Comparison of ENCODE assay signal across 26 cellular contexts in the genomic region with DNA sequence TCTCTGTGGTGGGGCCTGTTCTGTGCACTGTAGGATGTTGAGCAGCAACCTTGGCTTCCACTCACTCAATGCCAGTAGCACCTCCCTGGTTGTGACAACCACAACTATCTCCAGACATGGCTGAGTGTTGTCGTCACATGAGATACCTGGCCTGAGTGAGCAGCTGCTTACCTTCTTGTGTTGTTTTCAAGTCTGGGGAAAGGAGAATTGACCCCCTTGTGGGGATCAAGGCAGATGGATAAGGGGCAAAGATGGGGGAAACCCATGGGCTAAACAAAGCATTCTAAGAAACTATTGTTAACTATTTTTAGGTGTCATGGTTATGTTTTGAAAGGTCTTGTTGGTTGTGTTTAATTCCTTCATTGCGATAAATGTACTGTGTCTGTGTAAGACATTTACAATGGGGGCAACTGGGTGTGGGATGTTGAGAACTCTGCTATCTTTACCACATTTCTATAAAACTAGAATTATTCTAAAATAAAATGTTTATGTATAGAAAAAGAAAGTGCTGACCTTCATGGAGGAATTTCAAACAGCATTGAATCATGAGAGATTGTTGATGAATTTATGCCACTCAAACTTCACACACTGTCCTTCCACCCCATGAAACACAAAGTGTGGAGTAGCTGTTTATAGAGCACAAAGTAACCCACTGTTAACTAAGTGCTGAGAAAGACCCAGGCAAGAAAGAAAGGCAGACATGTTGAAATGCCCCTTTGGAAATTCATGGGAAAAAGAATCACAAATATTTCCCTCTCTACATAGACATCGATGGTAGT. TPM values are rescaled to one million over a fixed set of nuclear protein-coding genes. Genes with fewer than 3 reads are reported as not detected.
"Had no signal": no experiment of that assay in that cellular context is flagged by ENCODE, and none has a peak within 500 bp of the region (broad histone marks: within the 10 kb centered on the region; RNA-seq: fewer than 3 reads in every experiment).

No MANE protein-coding gene starts in this region.

- DNase-seq: activated CD4-positive, alpha-beta T cell treated with anti-CD3 and anti-CD28 coated beads for 36 hours; activated CD4-positive, alpha-beta T cell treated with anti-CD3 and anti-CD28 coated beads, Interleukin-2, amount 50 U/mL, for 4 hours; activated CD8-positive, alpha-beta memory T cell treated with anti-CD3 and anti-CD28 coated beads for 24 hours; activated CD8-positive, alpha-beta memory T cell treated with anti-CD3 and anti-CD28 coated beads, Interleukin-2, amount 50 U/mL, for 48 hours; activated naive CD4-positive, alpha-beta T cell treated with Interleukin-2 at 50 U/mL for 16 hours; activated naive CD8-positive, alpha-beta T cell treated with anti-CD3 and anti-CD28 coated beads, Interleukin-2, amount 10 ng/mL, durations not matched to agents 7 days and 5 days; activated T-cell treated with anti-CD3 and anti-CD28 coated beads, Interleukin-2, amount 50 U/mL, for 4 hours; colonic mucosa; dorsolateral prefrontal cortex; esophagus squamous epithelium; gastrocnemius medialis; hippocampal formation; left ventricle myocardium inferior; midbrain; ovary; psoas muscle; stimulated activated CD4-positive, alpha-beta T cell treated with anti-CD3 and anti-CD28 coated beads, Interleukin-1b, Interleukin-23, amount 100 ng/mL, for 48 hours; transverse colon; uterus had no signal

- H3K4me1 ChIP-seq: breast epithelium, colonic mucosa, gastrocnemius medialis, psoas muscle, uterus had no signal

- ATAC-seq: activated CD4-positive, alpha-beta T cell treated with anti-CD3 and anti-CD28 coated beads for 36 hours; activated T-cell treated with anti-CD3 and anti-CD28 coated beads, Interleukin-2, amount 50 U/mL, for 4 hours; gastrocnemius medialis; psoas muscle had no signal

- H3K27ac ChIP-seq: breast epithelium, colonic mucosa, dorsolateral prefrontal cortex, esophagus squamous epithelium, gastrocnemius medialis, left ventricle myocardium inferior, neutrophil, ovary, psoas muscle, right atrium auricular region, stomach, transverse colon, uterus had no signal

- H3K9me3 ChIP-seq: breast epithelium, colonic mucosa, esophagus squamous epithelium, gastrocnemius medialis, left ventricle myocardium inferior, neutrophil, ovary, psoas muscle, right atrium auricular region, stomach, transverse colon, uterus had no signal

- H3K27me3 ChIP-seq: breast epithelium, colonic mucosa, dorsolateral prefrontal cortex, esophagus squamous epithelium, gastrocnemius medialis, neutrophil, ovary, right atrium auricular region, stomach, transverse colon, uterus had no signal

- H3K36me3 ChIP-seq: breast epithelium, colonic mucosa, esophagus squamous epithelium, gastrocnemius medialis, left ventricle myocardium inferior, neutrophil, ovary, right atrium auricular region, stomach, transverse colon, uterus had no signal

- H3K4me3 ChIP-seq: breast epithelium, colonic mucosa, dorsolateral prefrontal cortex, esophagus squamous epithelium, gastrocnemius medialis, left ventricle myocardium inferior, ovary, psoas muscle, right atrium auricular region, stomach, transverse colon, uterus had no signal

RNA-seq across cellular contexts. Expression of a gene that starts 48.4 kb away (rescaled TPM):
- total RNA-seq: activated CD4-positive, alpha-beta T cell treated with anti-CD3 and anti-CD28 coated beads for 36 hours; gastrocnemius medialis; lung microvascular endothelial cell; natural killer cell treated with Interleukin-12 subunit alpha and Interleukin-12 subunit beta and Interleukin-15 and Interleukin-18, amount 100 ng/mL, for 72 hours; right atrium auricular region; T-helper 2 cell treated with Interferon-gamma antibody and Interleukin-4, amounts not matched to agents 100 ng/mL and 5 ng/mL, for 36 hours had no signal
